8 cellular contexts compared by ENCODE assay signal in the genomic region with DNA sequence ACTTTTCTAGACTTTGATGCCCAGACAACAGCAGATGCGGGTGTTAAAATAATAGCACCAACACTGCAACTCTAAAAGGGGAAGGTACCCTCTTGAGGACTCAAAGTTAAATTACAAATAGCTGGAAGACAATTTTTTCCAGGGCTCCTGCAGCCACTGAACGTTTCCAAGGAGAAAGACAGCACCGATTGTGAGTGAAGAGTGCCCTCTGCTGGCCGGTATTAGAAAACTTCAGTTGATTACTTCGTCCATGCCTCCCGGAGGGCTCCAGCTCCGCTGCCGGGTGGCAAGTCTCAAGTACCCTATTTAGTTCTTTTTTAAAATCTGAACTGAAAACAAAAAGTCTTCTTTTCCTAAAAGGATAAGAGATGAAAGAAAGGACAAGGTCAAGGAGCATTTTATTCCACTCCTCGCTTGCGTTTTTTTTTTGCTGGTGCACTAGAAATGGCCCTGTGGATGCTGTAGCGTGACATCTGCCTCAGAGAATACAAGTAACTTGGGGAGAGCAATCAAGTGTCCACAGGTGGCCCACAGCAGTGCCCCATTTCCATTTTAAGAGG.
A peak's percentile ranks its signal among the peaks of the same experiment; 100 is the strongest.
DNase-seq lines count a peak whose midpoint lies in the region; ATAC-seq, FAIRE-seq and TF ChIP-seq lines count a peak whose summit lies in the region.

No MANE protein-coding gene starts in this region.

- no peak overlapping the region for H2AFZ ChIP-seq in keratinocyte (ENCODE audit: control insufficient read depth, low read length)

- H3K79me2 ChIP-seq in keratinocyte (ENCODE audit: control insufficient read depth, insufficient read depth, low read length) = no peaks in the 10 kb centered on the region

- no peaks in the 10 kb centered on the region for H4K20me1 ChIP-seq in keratinocyte (ENCODE audit: control insufficient read depth, extremely low read depth, insufficient read depth, low read length)

- no peak for TF ChIP-seq EP300 in A549 (IDR thresholded peaks at IDR 0.05)

- 28% methylated on average over 11 of the region's 11 CpGs for WGBS in A549 (ENCODE audit: missing lambda C conversion rate)

- H3K9me1 ChIP-seq in keratinocyte (ENCODE audit: control insufficient read depth, extremely low read depth, insufficient read depth, low read length) = no peaks in the 10 kb centered on the region

- TF ChIP-seq CTCF in A549 (IDR thresholded peaks at IDR 0.05) (peak; percentile 86), GM20000 (IDR thresholded peaks at IDR 0.05; ENCODE audit: extremely low read depth, missing control alignments) (peak; percentile 46), activated B cell treated with CpG ODN at 0.5 μM for 24 hours (IDR thresholded peaks at IDR 0.05) (peak; percentile 82), bronchial epithelial cell (IDR thresholded peaks at IDR 0.05; ENCODE audit: insufficient read depth, low read length, severe bottlenecking) (peak; percentile 77), keratinocyte (optimal IDR thresholded peaks at IDR 0.05 in 1 of 3, IDR thresholded peaks at IDR 0.05 in 1 of 3, conservative IDR thresholded peaks at IDR 0.05 in 1 of 3; ENCODE audit: extremely low read depth in 1 of 3, insufficient read depth in 2 of 3, low read length in 3 of 3) (peak; percentile 64 to 79 (median 65))

- no peaks in the 10 kb centered on the region for H3K9me3 ChIP-seq in A549
- H3K9me3 ChIP-seq in keratinocyte (ENCODE audit: control insufficient read depth, low read depth, low read length) = no peaks in the 10 kb centered on the region

- CTCF ChIA-PET in A549 (lab: Yijun Ruan, JAX) = interaction anchor here (0.9 to 8.3 kb wide), 50 partner anchors 9 to 648 kb away, joined by 3 to 184 read pairs (median 4); partner anchors contain the start of genes ARHGEF3 and SPATA12
- CTCF ChIA-PET in activated B cell treated with CpG ODN at 0.5 μM for 24 hours (lab: Charles Lee) = interaction anchor here (0.7 to 7.8 kb wide), 28 partner anchors 8 to 356 kb away, joined by 3 to 214 read pairs (median 5); partner anchors contain the start of gene ARHGEF3

- H3K27me3 Mint-ChIP-seq in activated B cell treated with CpG ODN at 0.5 μM for 24 hours = peaks cover 12% of the 10 kb centered on the region

- H3K27me3 ChIP-seq in bronchial epithelial cell (ENCODE audit: control insufficient read depth, insufficient read depth, low read length) = no peaks in the 10 kb centered on the region
- no peaks in the 10 kb centered on the region for H3K27me3 ChIP-seq in keratinocyte (ENCODE audit: control insufficient read depth, extremely low read depth, insufficient read depth, low read length)

- no peaks in the 10 kb centered on the region for H3K36me3 ChIP-seq in bronchial epithelial cell (ENCODE audit: control insufficient read depth, insufficient read depth, low read length)
- no peaks in the 10 kb centered on the region for H3K36me3 ChIP-seq in keratinocyte (ENCODE audit: control insufficient read depth in 2 of 2, extremely low read depth in 1 of 2, insufficient read depth in 2 of 2, low read length in 2 of 2)

- POLR2A ChIA-PET in A549 (lab: Yijun Ruan, JAX) (interaction anchor here (1.3 kb wide), 1 partner anchor 287 kb away, joined by 3 read pairs; no protein-coding TSS in a partner anchor), activated B cell treated with CpG ODN at 0.5 μM for 24 hours (lab: Charles Lee) (interaction anchor here (0.7 to 2.4 kb wide), 7 partner anchors 101 to 296 kb away, joined by 3 to 10 read pairs (median 3); partner anchors contain the start of gene ARHGEF3)

- H3K4me1 Mint-ChIP-seq in activated B cell treated with CpG ODN at 0.5 μM for 24 hours = peaks cover 3% of the 10 kb centered on the region

- FAIRE-seq in A549 (lab: Jason Lieb, UNC) (no peak), bronchial epithelial cell (lab: Jason Lieb, UNC) (no peak), keratinocyte (lab: Jason Lieb, UNC) (peak; percentile 84)

- H3K4me1 ChIP-seq in A549 = peaks cover 21% of the 10 kb centered on the region
- H3K4me1 ChIP-seq in keratinocyte (ENCODE audit: control insufficient read depth, extremely low read depth, insufficient read depth, low read length) = no peaks in the 10 kb centered on the region

- H3K4me2 ChIP-seq in A549 (no peak overlapping the region), keratinocyte (ENCODE audit: control insufficient read depth, extremely low read depth, insufficient read depth, low read depth, low read length) (no peak overlapping the region)

- dilution Hi-C loops in keratinocyte (cut with MboI; ENCODE audit: extremely low pct_ligation_motif_present, low sequenced_read_pairs) = loop anchor here (25.0 kb wide), 2 partner anchors 98 to 277 kb away; no protein-coding TSS in a partner anchor

- H3K9ac ChIP-seq in keratinocyte (ENCODE audit: control insufficient read depth, extremely low read depth, insufficient read depth, low read length) = no peak overlapping the region

- no peak overlapping the region for H3K27ac Mint-ChIP-seq in activated B cell treated with CpG ODN at 0.5 μM for 24 hours

- no peaks in the 10 kb centered on the region for H3K9me3 Mint-ChIP-seq in activated B cell treated with CpG ODN at 0.5 μM for 24 hours

- H3K27ac ChIP-seq in A549 = no peak overlapping the region
- no peak overlapping the region for H3K27ac ChIP-seq in keratinocyte (ENCODE audit: control insufficient read depth, insufficient read depth, low read length)

- intact Hi-C loops in activated B cell treated with CpG ODN at 0.5 μM for 24 hours (cut with micrococcal nuclease) = loop anchor here (1.0 kb wide), 3 partner anchors 133 to 287 kb away; no protein-coding TSS in a partner anchor

- H3K4me3 Mint-ChIP-seq in activated B cell treated with CpG ODN at 0.5 μM for 24 hours = no peak overlapping the region

- ATAC-seq in A549 = peak; percentile 82 to 92
- peak; percentile 61 for ATAC-seq in activated B cell treated with CpG ODN at 0.5 μM for 24 hours (ENCODE audit: low read depth)
- no peak for ATAC-seq in GM21390 (IDR thresholded peaks at IDR 0.05; ENCODE audit: unreplicated experiment)

- H3K4me3 ChIP-seq in A549 (no peak overlapping the region), bronchial epithelial cell (ENCODE audit: low read depth, low read length) (no peak overlapping the region), keratinocyte (ENCODE audit: control insufficient read depth in 2 of 3, extremely low read depth in 1 of 3, insufficient read depth in 2 of 3, low read depth in 1 of 3, low read length in 3 of 3) (no peak overlapping the region)

- TF ChIP-seq RAD21 in A549 (conservative IDR thresholded peaks at IDR 0.05 in 1 of 2, IDR thresholded peaks at IDR 0.05 in 1 of 2) = peak; percentile 85 to 91

- DNase-seq in A549 (ENCODE audit: low read depth in 1 of 2, low spot score in 1 of 2) (peak; percentile 43 to 67), GM20000 (ENCODE audit: low spot score) (peak; percentile 62), NCI-H2196 treated with DMSO at 0.1 percent for 48 hours (lab: John Stamatoyannopoulos, UW; ENCODE audit: unreplicated experiment) (peak; percentile 35), activated B cell treated with CpG ODN at 0.5 μM for 24 hours (peak; percentile 45), bronchial epithelial cell (ENCODE audit: low read depth) (peak; percentile 60), keratinocyte (ENCODE audit: low read depth, low spot score) (no peak)
- DNase-seq in stimulated activated CD4-positive, alpha-beta T cell treated with anti-CD3 and anti-CD28 coated beads, Interleukin-1b, Interleukin-23, amount 100 ng/mL, for 24 hours (ENCODE audit: low read depth in 4 of 4, low spot score in 1 of 4) = peak; percentile 53 to 69 (median 64)

- no peak for TF ChIP-seq POLR2A in A549 (IDR thresholded peaks at IDR 0.05; ENCODE audit: low read length)

- no peaks in the 10 kb centered on the region for H3K36me3 Mint-ChIP-seq in activated B cell treated with CpG ODN at 0.5 μM for 24 hours (ENCODE audit: low read depth)

TF ChIP-seq in A549, 52 proteins besides CTCF, POLR2A, EP300 and RAD21:
- TF ChIP-seq NPAS2 (CRISPR knock-in tag; IDR thresholded peaks at IDR 0.05; ENCODE audit: borderline replicate concordance) (no peak), ZSCAN20 (CRISPR knock-in tag; IDR thresholded peaks at IDR 0.05) (no peak), SMC3 (IDR thresholded peaks at IDR 0.05) (peak; percentile 91), NFE2L2 (conservative IDR thresholded peaks at IDR 0.05; ENCODE audit: low read length) (no peak)
- TF ChIP-seq, protein P1, sequence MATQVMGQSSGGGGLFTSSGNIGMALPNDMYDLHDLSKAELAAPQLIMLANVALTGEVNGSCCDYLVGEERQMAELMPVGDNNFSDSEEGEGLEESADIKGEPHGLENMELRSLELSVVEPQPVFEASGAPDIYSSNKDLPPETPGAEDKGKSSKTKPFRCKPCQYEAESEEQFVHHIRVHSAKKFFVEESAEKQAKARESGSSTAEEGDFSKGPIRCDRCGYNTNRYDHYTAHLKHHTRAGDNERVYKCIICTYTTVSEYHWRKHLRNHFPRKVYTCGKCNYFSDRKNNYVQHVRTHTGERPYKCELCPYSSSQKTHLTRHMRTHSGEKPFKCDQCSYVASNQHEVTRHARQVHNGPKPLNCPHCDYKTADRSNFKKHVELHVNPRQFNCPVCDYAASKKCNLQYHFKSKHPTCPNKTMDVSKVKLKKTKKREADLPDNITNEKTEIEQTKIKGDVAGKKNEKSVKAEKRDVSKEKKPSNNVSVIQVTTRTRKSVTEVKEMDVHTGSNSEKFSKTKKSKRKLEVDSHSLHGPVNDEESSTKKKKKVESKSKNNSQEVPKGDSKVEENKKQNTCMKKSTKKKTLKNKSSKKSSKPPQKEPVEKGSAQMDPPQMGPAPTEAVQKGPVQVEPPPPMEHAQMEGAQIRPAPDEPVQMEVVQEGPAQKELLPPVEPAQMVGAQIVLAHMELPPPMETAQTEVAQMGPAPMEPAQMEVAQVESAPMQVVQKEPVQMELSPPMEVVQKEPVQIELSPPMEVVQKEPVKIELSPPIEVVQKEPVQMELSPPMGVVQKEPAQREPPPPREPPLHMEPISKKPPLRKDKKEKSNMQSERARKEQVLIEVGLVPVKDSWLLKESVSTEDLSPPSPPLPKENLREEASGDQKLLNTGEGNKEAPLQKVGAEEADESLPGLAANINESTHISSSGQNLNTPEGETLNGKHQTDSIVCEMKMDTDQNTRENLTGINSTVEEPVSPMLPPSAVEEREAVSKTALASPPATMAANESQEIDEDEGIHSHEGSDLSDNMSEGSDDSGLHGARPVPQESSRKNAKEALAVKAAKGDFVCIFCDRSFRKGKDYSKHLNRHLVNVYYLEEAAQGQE (IDR thresholded peaks at IDR 0.05) = no peak
